1 cellular context compared by ENCODE assay signal in the genomic region with DNA sequence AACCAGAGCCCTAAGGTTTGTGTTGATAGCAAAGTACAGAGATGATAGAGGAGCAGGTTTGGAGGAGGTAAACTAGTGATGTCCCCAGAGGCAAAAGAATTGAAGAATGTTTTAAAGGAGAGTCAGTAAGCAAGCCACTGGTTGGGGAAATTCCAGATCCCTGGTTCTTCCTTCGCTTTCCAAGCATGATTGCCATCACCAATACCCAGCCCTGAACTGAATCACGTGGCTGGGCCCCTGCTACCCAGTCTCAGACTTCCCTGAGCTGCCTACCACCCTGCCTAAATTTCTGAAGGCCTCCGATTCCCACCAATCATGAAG.
A peak's percentile ranks its signal among the peaks of the same experiment; 100 is the strongest.
TF ChIP-seq lines count a peak whose summit lies in the region.

No MANE protein-coding gene starts in this region.

TF ChIP-seq in HepG2, 621 proteins besides CTCF, POLR2A, EP300 and RAD21 (continued from another document and continues in another):
- TF ChIP-seq, protein P1, sequence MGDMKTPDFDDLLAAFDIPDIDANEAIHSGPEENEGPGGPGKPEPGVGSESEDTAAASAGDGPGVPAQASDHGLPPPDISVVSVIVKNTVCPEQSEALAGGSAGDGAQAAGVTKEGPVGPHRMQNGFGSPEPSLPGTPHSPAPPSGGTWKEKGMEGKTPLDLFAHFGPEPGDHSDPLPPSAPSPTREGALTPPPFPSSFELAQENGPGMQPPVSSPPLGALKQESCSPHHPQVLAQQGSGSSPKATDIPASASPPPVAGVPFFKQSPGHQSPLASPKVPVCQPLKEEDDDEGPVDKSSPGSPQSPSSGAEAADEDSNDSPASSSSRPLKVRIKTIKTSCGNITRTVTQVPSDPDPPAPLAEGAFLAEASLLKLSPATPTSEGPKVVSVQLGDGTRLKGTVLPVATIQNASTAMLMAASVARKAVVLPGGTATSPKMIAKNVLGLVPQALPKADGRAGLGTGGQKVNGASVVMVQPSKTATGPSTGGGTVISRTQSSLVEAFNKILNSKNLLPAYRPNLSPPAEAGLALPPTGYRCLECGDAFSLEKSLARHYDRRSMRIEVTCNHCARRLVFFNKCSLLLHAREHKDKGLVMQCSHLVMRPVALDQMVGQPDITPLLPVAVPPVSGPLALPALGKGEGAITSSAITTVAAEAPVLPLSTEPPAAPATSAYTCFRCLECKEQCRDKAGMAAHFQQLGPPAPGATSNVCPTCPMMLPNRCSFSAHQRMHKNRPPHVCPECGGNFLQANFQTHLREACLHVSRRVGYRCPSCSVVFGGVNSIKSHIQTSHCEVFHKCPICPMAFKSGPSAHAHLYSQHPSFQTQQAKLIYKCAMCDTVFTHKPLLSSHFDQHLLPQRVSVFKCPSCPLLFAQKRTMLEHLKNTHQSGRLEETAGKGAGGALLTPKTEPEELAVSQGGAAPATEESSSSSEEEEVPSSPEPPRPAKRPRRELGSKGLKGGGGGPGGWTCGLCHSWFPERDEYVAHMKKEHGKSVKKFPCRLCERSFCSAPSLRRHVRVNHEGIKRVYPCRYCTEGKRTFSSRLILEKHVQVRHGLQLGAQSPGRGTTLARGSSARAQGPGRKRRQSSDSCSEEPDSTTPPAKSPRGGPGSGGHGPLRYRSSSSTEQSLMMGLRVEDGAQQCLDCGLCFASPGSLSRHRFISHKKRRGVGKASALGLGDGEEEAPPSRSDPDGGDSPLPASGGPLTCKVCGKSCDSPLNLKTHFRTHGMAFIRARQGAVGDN (CRISPR knock-in tag; IDR thresholded peaks at IDR 0.05): peak; percentile 44; the same call in 1 of the 2 replicates
- TF ChIP-seq ZNF83 (CRISPR knock-in tag; IDR thresholded peaks at IDR 0.05; ENCODE audit: borderline replicate concordance) (no peak), ZNF598 (CRISPR knock-in tag; IDR thresholded peaks at IDR 0.05; ENCODE audit: borderline replicate concordance) (0 out of 2 replicates have a peak, but pooled peaks have one; percentile 61), BRD4 (CRISPR knock-in tag; IDR thresholded peaks at IDR 0.05) (peak; percentile 39; the same call in 1 of the 2 replicates), KDM2A (CRISPR knock-in tag; IDR thresholded peaks at IDR 0.05; ENCODE audit: borderline replicate concordance, low read depth) (no peak), ZNF331 (CRISPR knock-in tag; IDR thresholded peaks at IDR 0.05) (peak; percentile 8; the same call in 1 of the 2 replicates), KAT8 (CRISPR knock-in tag; IDR thresholded peaks at IDR 0.05) (no peak), ZNF256 (CRISPR knock-in tag; conservative IDR thresholded peaks at IDR 0.05) (0 out of 2 replicates have a peak, but pooled peaks have one; percentile 42), SNAPC2 (CRISPR knock-in tag; IDR thresholded peaks at IDR 0.05) (0 out of 2 replicates have a peak, but pooled peaks have one; percentile 24), KLF12 (CRISPR knock-in tag; IDR thresholded peaks at IDR 0.05; ENCODE audit: borderline replicate concordance) (0 out of 2 replicates have a peak, but pooled peaks have one; percentile 37), GLI4 (CRISPR knock-in tag; IDR thresholded peaks at IDR 0.05; ENCODE audit: borderline replicate concordance) (peak; percentile 56; the same call in 1 of the 2 replicates)
- TF ChIP-seq, protein P2, sequence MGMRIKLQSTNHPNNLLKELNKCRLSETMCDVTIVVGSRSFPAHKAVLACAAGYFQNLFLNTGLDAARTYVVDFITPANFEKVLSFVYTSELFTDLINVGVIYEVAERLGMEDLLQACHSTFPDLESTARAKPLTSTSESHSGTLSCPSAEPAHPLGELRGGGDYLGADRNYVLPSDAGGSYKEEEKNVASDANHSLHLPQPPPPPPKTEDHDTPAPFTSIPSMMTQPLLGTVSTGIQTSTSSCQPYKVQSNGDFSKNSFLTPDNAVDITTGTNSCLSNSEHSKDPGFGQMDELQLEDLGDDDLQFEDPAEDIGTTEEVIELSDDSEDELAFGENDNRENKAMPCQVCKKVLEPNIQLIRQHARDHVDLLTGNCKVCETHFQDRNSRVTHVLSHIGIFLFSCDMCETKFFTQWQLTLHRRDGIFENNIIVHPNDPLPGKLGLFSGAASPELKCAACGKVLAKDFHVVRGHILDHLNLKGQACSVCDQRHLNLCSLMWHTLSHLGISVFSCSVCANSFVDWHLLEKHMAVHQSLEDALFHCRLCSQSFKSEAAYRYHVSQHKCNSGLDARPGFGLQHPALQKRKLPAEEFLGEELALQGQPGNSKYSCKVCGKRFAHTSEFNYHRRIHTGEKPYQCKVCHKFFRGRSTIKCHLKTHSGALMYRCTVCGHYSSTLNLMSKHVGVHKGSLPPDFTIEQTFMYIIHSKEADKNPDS (CRISPR knock-in tag; IDR thresholded peaks at IDR 0.05): 0 out of 2 replicates have a peak, but pooled peaks have one; percentile 38
- TF ChIP-seq, protein P3, sequence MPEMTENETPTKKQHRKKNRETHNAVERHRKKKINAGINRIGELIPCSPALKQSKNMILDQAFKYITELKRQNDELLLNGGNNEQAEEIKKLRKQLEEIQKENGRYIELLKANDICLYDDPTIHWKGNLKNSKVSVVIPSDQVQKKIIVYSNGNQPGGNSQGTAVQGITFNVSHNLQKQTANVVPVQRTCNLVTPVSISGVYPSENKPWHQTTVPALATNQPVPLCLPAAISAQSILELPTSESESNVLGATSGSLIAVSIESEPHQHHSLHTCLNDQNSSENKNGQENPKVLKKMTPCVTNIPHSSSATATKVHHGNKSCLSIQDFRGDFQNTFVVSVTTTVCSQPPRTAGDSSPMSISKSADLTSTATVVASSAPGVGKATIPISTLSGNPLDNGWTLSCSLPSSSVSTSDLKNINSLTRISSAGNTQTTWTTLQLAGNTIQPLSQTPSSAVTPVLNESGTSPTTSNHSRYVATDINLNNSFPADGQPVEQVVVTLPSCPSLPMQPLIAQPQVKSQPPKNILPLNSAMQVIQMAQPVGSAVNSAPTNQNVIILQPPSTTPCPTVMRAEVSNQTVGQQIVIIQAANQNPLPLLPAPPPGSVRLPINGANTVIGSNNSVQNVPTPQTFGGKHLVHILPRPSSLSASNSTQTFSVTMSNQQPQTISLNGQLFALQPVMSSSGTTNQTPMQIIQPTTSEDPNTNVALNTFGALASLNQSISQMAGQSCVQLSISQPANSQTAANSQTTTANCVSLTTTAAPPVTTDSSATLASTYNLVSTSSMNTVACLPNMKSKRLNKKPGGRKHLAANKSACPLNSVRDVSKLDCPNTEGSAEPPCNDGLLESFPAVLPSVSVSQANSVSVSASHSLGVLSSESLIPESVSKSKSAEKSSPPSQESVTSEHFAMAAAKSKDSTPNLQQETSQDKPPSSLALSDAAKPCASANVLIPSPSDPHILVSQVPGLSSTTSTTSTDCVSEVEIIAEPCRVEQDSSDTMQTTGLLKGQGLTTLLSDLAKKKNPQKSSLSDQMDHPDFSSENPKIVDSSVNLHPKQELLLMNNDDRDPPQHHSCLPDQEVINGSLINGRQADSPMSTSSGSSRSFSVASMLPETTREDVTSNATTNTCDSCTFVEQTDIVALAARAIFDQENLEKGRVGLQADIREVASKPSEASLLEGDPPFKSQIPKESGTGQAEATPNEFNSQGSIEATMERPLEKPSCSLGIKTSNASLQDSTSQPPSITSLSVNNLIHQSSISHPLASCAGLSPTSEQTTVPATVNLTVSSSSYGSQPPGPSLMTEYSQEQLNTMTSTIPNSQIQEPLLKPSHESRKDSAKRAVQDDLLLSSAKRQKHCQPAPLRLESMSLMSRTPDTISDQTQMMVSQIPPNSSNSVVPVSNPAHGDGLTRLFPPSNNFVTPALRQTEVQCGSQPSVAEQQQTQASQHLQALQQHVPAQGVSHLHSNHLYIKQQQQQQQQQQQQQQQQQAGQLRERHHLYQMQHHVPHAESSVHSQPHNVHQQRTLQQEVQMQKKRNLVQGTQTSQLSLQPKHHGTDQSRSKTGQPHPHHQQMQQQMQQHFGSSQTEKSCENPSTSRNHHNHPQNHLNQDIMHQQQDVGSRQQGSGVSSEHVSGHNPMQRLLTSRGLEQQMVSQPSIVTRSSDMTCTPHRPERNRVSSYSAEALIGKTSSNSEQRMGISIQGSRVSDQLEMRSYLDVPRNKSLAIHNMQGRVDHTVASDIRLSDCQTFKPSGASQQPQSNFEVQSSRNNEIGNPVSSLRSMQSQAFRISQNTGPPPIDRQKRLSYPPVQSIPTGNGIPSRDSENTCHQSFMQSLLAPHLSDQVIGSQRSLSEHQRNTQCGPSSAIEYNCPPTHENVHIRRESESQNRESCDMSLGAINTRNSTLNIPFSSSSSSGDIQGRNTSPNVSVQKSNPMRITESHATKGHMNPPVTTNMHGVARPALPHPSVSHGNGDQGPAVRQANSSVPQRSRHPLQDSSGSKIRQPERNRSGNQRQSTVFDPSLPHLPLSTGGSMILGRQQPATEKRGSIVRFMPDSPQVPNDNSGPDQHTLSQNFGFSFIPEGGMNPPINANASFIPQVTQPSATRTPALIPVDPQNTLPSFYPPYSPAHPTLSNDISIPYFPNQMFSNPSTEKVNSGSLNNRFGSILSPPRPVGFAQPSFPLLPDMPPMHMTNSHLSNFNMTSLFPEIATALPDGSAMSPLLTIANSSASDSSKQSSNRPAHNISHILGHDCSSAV (CRISPR knock-in tag; IDR thresholded peaks at IDR 0.05; ENCODE audit: borderline replicate concordance): 0 out of 2 replicates have a peak, but pooled peaks have one; percentile 8
- TF ChIP-seq, protein P4, sequence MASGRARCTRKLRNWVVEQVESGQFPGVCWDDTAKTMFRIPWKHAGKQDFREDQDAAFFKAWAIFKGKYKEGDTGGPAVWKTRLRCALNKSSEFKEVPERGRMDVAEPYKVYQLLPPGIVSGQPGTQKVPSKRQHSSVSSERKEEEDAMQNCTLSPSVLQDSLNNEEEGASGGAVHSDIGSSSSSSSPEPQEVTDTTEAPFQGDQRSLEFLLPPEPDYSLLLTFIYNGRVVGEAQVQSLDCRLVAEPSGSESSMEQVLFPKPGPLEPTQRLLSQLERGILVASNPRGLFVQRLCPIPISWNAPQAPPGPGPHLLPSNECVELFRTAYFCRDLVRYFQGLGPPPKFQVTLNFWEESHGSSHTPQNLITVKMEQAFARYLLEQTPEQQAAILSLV (CRISPR knock-in tag; IDR thresholded peaks at IDR 0.05; ENCODE audit: borderline replicate concordance): 0 out of 2 replicates have a peak, but pooled peaks have one; percentile 22
- TF ChIP-seq, protein P5, sequence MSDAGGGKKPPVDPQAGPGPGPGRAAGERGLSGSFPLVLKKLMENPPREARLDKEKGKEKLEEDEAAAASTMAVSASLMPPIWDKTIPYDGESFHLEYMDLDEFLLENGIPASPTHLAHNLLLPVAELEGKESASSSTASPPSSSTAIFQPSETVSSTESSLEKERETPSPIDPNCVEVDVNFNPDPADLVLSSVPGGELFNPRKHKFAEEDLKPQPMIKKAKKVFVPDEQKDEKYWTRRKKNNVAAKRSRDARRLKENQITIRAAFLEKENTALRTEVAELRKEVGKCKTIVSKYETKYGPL (CRISPR knock-in tag; IDR thresholded peaks at IDR 0.05): no peak
- TF ChIP-seq, protein P6, sequence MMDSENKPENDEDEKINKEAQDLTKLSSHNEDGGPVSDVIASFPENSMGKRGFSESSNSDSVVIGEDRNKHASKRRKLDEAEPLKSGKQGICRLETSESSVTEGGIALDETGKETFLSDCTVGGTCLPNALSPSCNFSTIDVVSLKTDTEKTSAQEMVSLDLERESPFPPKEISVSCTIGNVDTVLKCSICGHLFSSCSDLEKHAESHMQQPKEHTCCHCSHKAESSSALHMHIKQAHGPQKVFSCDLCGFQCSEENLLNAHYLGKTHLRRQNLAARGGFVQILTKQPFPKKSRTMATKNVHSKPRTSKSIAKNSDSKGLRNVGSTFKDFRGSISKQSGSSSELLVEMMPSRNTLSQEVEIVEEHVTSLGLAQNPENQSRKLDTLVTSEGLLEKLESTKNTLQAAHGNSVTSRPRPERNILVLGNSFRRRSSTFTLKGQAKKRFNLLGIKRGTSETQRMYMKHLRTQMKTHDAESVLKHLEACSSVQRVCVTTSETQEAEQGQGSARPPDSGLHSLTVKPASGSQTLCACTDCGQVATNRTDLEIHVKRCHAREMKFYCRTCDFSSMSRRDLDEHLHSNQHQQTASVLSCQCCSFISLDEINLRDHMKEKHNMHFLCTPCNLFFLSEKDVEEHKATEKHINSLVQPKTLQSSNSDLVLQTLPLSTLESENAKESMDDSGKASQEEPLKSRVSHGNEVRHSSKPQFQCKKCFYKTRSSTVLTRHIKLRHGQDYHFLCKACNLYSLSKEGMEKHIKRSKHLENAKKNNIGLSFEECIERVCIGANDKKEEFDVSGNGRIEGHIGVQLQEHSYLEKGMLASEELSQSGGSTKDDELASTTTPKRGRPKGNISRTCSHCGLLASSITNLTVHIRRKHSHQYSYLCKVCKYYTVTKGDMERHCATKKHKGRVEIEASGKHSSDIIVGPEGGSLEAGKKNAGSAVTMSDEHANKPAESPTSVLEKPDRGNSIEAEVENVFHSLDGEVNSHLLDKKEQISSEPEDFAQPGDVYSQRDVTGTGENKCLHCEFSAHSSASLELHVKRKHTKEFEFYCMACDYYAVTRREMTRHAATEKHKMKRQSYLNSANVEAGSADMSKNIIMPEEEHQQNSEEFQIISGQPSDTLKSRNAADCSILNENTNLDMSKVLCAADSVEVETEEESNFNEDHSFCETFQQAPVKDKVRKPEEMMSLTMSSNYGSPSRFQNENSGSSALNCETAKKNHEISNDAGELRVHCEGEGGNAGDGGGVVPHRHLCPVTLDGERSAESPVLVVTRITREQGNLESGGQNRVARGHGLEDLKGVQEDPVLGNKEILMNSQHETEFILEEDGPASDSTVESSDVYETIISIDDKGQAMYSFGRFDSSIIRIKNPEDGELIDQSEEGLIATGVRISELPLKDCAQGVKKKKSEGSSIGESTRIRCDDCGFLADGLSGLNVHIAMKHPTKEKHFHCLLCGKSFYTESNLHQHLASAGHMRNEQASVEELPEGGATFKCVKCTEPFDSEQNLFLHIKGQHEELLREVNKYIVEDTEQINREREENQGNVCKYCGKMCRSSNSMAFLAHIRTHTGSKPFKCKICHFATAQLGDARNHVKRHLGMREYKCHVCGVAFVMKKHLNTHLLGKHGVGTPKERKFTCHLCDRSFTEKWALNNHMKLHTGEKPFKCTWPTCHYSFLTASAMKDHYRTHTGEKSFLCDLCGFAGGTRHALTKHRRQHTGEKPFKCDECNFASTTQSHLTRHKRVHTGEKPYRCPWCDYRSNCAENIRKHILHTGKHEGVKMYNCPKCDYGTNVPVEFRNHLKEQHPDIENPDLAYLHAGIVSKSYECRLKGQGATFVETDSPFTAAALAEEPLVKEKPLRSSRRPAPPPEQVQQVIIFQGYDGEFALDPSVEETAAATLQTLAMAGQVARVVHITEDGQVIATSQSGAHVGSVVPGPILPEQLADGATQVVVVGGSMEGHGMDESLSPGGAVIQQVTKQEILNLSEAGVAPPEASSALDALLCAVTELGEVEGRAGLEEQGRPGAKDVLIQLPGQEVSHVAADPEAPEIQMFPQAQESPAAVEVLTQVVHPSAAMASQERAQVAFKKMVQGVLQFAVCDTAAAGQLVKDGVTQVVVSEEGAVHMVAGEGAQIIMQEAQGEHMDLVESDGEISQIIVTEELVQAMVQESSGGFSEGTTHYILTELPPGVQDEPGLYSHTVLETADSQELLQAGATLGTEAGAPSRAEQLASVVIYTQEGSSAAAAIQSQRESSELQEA (CRISPR knock-in tag; IDR thresholded peaks at IDR 0.05; ENCODE audit: not compliant biosample characterization): peak; percentile 35
- TF ChIP-seq, protein P7, sequence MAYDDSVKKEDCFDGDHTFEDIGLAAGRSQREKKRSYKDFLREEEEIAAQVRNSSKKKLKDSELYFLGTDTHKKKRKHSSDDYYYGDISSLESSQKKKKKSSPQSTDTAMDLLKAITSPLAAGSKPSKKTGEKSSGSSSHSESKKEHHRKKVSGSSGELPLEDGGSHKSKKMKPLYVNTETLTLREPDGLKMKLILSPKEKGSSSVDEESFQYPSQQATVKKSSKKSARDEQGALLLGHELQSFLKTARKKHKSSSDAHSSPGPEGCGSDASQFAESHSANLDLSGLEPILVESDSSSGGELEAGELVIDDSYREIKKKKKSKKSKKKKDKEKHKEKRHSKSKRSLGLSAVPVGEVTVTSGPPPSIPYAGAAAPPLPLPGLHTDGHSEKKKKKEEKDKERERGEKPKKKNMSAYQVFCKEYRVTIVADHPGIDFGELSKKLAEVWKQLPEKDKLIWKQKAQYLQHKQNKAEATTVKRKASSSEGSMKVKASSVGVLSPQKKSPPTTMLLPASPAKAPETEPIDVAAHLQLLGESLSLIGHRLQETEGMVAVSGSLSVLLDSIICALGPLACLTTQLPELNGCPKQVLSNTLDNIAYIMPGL (CRISPR knock-in tag; IDR thresholded peaks at IDR 0.05; ENCODE audit: borderline replicate concordance in 1 of 2, low read depth in 1 of 2): no peak
